ENCODE assay signal across 8 cellular contexts in genomic region chr9:136842380-136842948, GRCh38. TPM values are rescaled to one million over a fixed set of nuclear protein-coding genes. Genes with fewer than 3 reads are reported as not detected.
DNase-seq lines count a peak whose midpoint lies in the region; ATAC-seq and TF ChIP-seq lines count a peak whose summit lies in the region.
"Not testable (repeated sequence)": the region's sequence is repeated elsewhere in the genome, so short reads cannot be mapped to it uniquely, and the experiment has no call there.

AJM1 (plus strand) TSS chr9:136842478; CDS start chr9:136844415, 1,937 bp downstream.

- not testable (repeated sequence) for TF ChIP-seq POLR2A in suprapubic skin (IDR thresholded peaks at IDR 0.05)

- not testable (repeated sequence) for H3K27me3 Mint-ChIP-seq in activated naive CD8-positive, alpha-beta T cell; glutamatergic neuron (ENCODE audit: unreplicated experiment); osteocyte (ENCODE audit: unreplicated experiment)

- H3K27ac Mint-ChIP-seq in activated naive CD8-positive, alpha-beta T cell, result not testable (repeated sequence)
- H3K27ac Mint-ChIP-seq in glutamatergic neuron (ENCODE audit: unreplicated experiment), result peak within 1 kb of the TSS; percentile 89
- H3K27ac Mint-ChIP-seq in osteocyte (ENCODE audit: unreplicated experiment), result peak within 1 kb of the TSS; percentile 81

- not testable (repeated sequence) for H3K27ac ChIP-seq in suprapubic skin

- H3K4me3 Mint-ChIP-seq in activated naive CD8-positive, alpha-beta T cell, result peak within 1 kb of the TSS; percentile 75
- H3K4me3 Mint-ChIP-seq in glutamatergic neuron (ENCODE audit: unreplicated experiment) (peak within 1 kb of the TSS; percentile 72), osteocyte (ENCODE audit: unreplicated experiment) (peak within 1 kb of the TSS; percentile 76)

- DNase-seq in NCI-H1105 treated with DMSO at 0.1 percent for 48 hours (lab: John Stamatoyannopoulos, UW) (peak; percentile 62), SW480 (ENCODE audit: low spot score) (peak; percentile 70), glutamatergic neuron (peak; percentile 91), osteocyte (ENCODE audit: extremely low spot score, unreplicated experiment) (peak; percentile 93), suprapubic skin (ENCODE audit: low spot score in 2 of 2) (peak in 1 of 2 donors; percentile 86)

- peak within 1 kb of the TSS; percentile 19; the same call in 1 of the 2 replicates for H3K4me3 ChIP-seq in GM08714 (ENCODE audit: low read length)
- peak within 1 kb of the TSS; percentile 48 for H3K4me3 ChIP-seq in suprapubic skin

- 0% methylated on average over 1 of the region's 27 CpGs for WGBS in suprapubic skin

- H3K9me3 Mint-ChIP-seq in activated naive CD8-positive, alpha-beta T cell (ENCODE audit: low read depth); glutamatergic neuron (ENCODE audit: unreplicated experiment); osteocyte (ENCODE audit: unreplicated experiment): not testable (repeated sequence)

- peaks cover 14% of the 10 kb centered on the region for H3K4me1 Mint-ChIP-seq in activated naive CD8-positive, alpha-beta T cell (ENCODE audit: low read depth)
- not testable (repeated sequence) for H3K4me1 Mint-ChIP-seq in glutamatergic neuron (ENCODE audit: low read depth, unreplicated experiment)
- peaks cover 44% of the 10 kb centered on the region for H3K4me1 Mint-ChIP-seq in osteocyte (ENCODE audit: unreplicated experiment)

- peaks cover 71% of the 10 kb centered on the region for H3K4me1 ChIP-seq in suprapubic skin

- not testable (repeated sequence) for H3K36me3 Mint-ChIP-seq in activated naive CD8-positive, alpha-beta T cell; glutamatergic neuron (ENCODE audit: unreplicated experiment); osteocyte (ENCODE audit: unreplicated experiment)

- peaks cover 25% of the 10 kb centered on the region for H3K36me3 ChIP-seq in suprapubic skin

- not testable (repeated sequence) for H3K9me3 ChIP-seq in suprapubic skin

- not testable (repeated sequence) for TF ChIP-seq EP300 in suprapubic skin (IDR thresholded peaks at IDR 0.05)

- TF ChIP-seq CTCF in glutamatergic neuron (IDR thresholded peaks at IDR 0.05; ENCODE audit: partially characterized antibody, unreplicated experiment), result peak; percentile 86
- TF ChIP-seq CTCF in osteocyte (IDR thresholded peaks at IDR 0.05), result peak; percentile 89
- TF ChIP-seq CTCF in suprapubic skin (IDR thresholded peaks at IDR 0.05), result peak; percentile 54 to 98

- peaks cover 40% of the 10 kb centered on the region for H3K27me3 ChIP-seq in suprapubic skin

- ATAC-seq in HG02642 (IDR thresholded peaks at IDR 0.05; ENCODE audit: poor library complexity, unreplicated experiment), result peak; percentile 66

RNA-seq across cellular contexts. Expression of gene AJM1, which starts in this region (rescaled TPM):
- total RNA-seq in glutamatergic neuron (ENCODE audit: unreplicated experiment) (15.3 TPM), osteocyte (4.4 and 4.5 TPM in 2 replicates), suprapubic skin (1 to 10 TPM; 1.6 to 3.1 (median 2.2) TPM)
